9 cellular contexts compared by ENCODE assay signal in genomic region chr6:135675862-135676261, GRCh38.
DNase-seq lines count a peak whose midpoint lies in the region; ATAC-seq and TF ChIP-seq lines count a peak whose summit lies in the region.
"Had no signal": no experiment of that assay in that cellular context is flagged by ENCODE, and none has a peak within 500 bp of the region (broad histone marks: within the 10 kb centered on the region; RNA-seq: fewer than 3 reads in every experiment).

No MANE protein-coding gene starts in this region.

- DNase-seq in NOMO-1 treated with DMSO at 0.1 percent for 48 hours (lab: John Stamatoyannopoulos, UW; ENCODE audit: unreplicated experiment) (peak; percentile 40), NOMO-1 treated with dmso at 0.1 percent for 144 hours (lab: John Stamatoyannopoulos, UW; ENCODE audit: unreplicated experiment) (no peak), endothelial cell (ENCODE audit: low spot score) (peak; percentile 59), smooth muscle cell of the brain vasculature (ENCODE audit: low read depth, low spot score) (peak; percentile 39)
- peak; percentile 28 for DNase-seq in Jurkat, Clone E6-1 (ENCODE audit: low read depth, low spot score)

- no peaks in the 10 kb centered on the region for H3K27me3 Mint-ChIP-seq in endothelial cell (ENCODE audit: unreplicated experiment)

- H3K9me3 Mint-ChIP-seq in endothelial cell (ENCODE audit: unreplicated experiment): no peaks in the 10 kb centered on the region

- H3K4me1 Mint-ChIP-seq in endothelial cell (ENCODE audit: unreplicated experiment): no peaks in the 10 kb centered on the region

- H3K4me3 Mint-ChIP-seq in endothelial cell (ENCODE audit: unreplicated experiment): no peak overlapping the region

- TF ChIP-seq CTCF in endothelial cell (IDR thresholded peaks at IDR 0.05; ENCODE audit: unreplicated experiment): peak; percentile 46

- H3K27ac Mint-ChIP-seq in endothelial cell (ENCODE audit: unreplicated experiment): no peak overlapping the region

- H3K36me3 Mint-ChIP-seq in endothelial cell (ENCODE audit: low read depth, unreplicated experiment): no peaks in the 10 kb centered on the region

- H3K4me3 ChIP-seq in Jurkat, Clone E6-1 (ENCODE audit: low read length): no peak overlapping the region
- H3K4me3 ChIP-seq: BLaER1 had no signal

- peak; percentile 78 for ATAC-seq in SK-N-SH treated with all-trans-retinoic acid at 6 μM for 48 hours
- no peak for ATAC-seq in activated CD4-positive, CD25-positive, alpha-beta regulatory T cell treated with anti-CD3 and anti-CD28 coated beads, Interleukin-2, amount 50 U/mL, for 24 hours
- no peak for ATAC-seq in HG02973 (IDR thresholded peaks at IDR 0.05; ENCODE audit: unreplicated experiment)

TF ChIP-seq in SK-N-SH treated with all-trans-retinoic acid at 6 μM for 48 hours, 23 proteins besides CTCF, POLR2A, EP300 and RAD21:
- TF ChIP-seq ZFP3 (CRISPR knock-in tag; IDR thresholded peaks at IDR 0.05) (peak; percentile 82), TCF4 (CRISPR knock-in tag; IDR thresholded peaks at IDR 0.05; ENCODE audit: borderline replicate concordance) (no peak)
